ENCODE assay signal across 11 cellular contexts in genomic region chr14:31128601-31129526, GRCh38.
DNase-seq lines count a peak whose midpoint lies in the region; ATAC-seq, FAIRE-seq and TF ChIP-seq lines count a peak whose summit lies in the region.
"Had no signal": no experiment of that assay in that cellular context is flagged by ENCODE, and none has a peak within 500 bp of the region (broad histone marks: within the 10 kb centered on the region; RNA-seq: fewer than 3 reads in every experiment).

No MANE protein-coding gene starts in this region.

- peak overlapping the region in 6 of 7 donors; percentile 3 to 63 (median 24) for H3K4me3 Mint-ChIP-seq in CD8-positive, alpha-beta memory T cell

- TF ChIP-seq EP300 in HepG2 (IDR thresholded peaks at IDR 0.05; ENCODE audit: low read depth in 2 of 2, low read length in 2 of 2) (no peak), HepG2 (CRISPR knock-in tag; IDR thresholded peaks at IDR 0.05; ENCODE audit: borderline replicate concordance) (no peak)

- H3K9ac ChIP-seq in HepG2 (ENCODE audit: insufficient read depth, low read depth, low read length) = no peak overlapping the region

- in situ Hi-C loops in HepG2 (cut with HindIII; ENCODE audit: extremely low pct_ligation_motif_present, low pct_unique_long_range_greater_than_20kb) = no loop called here

- H3K27ac ChIP-seq in CD8-positive, alpha-beta memory T cell (ENCODE audit: low read depth, low read length) = peak overlapping the region; percentile 53
- peak overlapping the region; percentile 28 for H3K27ac ChIP-seq in HepG2 (ENCODE audit: extremely low read length, insufficient read depth, low read length)
- H3K27ac ChIP-seq: skin epidermis had no signal

- H3K36me3 ChIP-seq in CD8-positive, alpha-beta memory T cell (ENCODE audit: insufficient read depth, low read length) = peaks cover 17% of the 10 kb centered on the region
- H3K36me3 ChIP-seq in HepG2 (replicated peaks in 1 of 2; ENCODE audit: control insufficient read depth in 1 of 2, insufficient read depth in 2 of 2, low read length in 2 of 2) = peaks cover 44 to 90% of the 10 kb centered on the region in 2 experiments

- peak; percentile 61 for ATAC-seq in GM19395 (IDR thresholded peaks at IDR 0.05; ENCODE audit: unreplicated experiment)
- peak; percentile 28 for ATAC-seq in HepG2
- ATAC-seq in Right ventricle myocardium superior (ENCODE audit: poor library complexity) = no peak

- no peak for DNase-seq in CD8-positive, alpha-beta memory T cell
- DNase-seq in NOMO-1 treated with dmso at 0.1 percent for 144 hours (lab: John Stamatoyannopoulos, UW; ENCODE audit: unreplicated experiment) (peak; percentile 57), HepG2 (ENCODE audit: low spot score) (no peak), Right ventricle myocardium superior (no peak), NCI-H748 treated with DMSO at 0.1 percent for 48 hours (lab: John Stamatoyannopoulos, UW) (no peak), NCI-H2107 treated with DMSO at 0.1 percent for 48 hours (lab: John Stamatoyannopoulos, UW; ENCODE audit: unreplicated experiment) (no peak)
- DNase-seq in stimulated activated naive CD4-positive, alpha-beta T cell (lab: John Stamatoyannopoulos, UW) = no peak
- DNase-seq: activated CD4-positive, alpha-beta T cell treated with anti-CD3 and anti-CD28 coated beads for 4 hours; NCI-H187 had no signal

- TF ChIP-seq CTCF in HepG2 (CRISPR knock-in tag; IDR thresholded peaks at IDR 0.05) = no peak

- no peaks in the 10 kb centered on the region for H3K9me3 ChIP-seq in CD8-positive, alpha-beta memory T cell (ENCODE audit: low read length)
- no peaks in the 10 kb centered on the region for H3K9me3 ChIP-seq in HepG2 (ENCODE audit: low read length)

- no peak for TF ChIP-seq RAD21 in HepG2 (CRISPR knock-in tag; IDR thresholded peaks at IDR 0.05)

- intact Hi-C loops in HepG2 (cut with micrococcal nuclease; ENCODE audit: unreplicated experiment) = no loop called here
- intact Hi-C loops in Right ventricle myocardium superior (cut with DNase I) = no loop called here

- H3K9me3 Mint-ChIP-seq in CD8-positive, alpha-beta memory T cell = no peaks in the 10 kb centered on the region

- H2AFZ ChIP-seq in HepG2 (ENCODE audit: low read length) = no peak overlapping the region

- H3K27ac Mint-ChIP-seq in CD8-positive, alpha-beta memory T cell = peak overlapping the region; percentile 34 to 96 (median 86)

- no peaks in the 10 kb centered on the region for H3K79me2 ChIP-seq in HepG2 (ENCODE audit: insufficient read depth, low read length)

- peak in 1 of 2 experiments; percentile 18; a peak in 1 of 4 replicates for TF ChIP-seq POLR2A in HepG2 (IDR thresholded peaks at IDR 0.05; ENCODE audit: insufficient read depth in 1 of 2, low read depth in 2 of 2, low read length in 2 of 2)

- CTCF ChIA-PET in CD8-positive, alpha-beta memory T cell (lab: Charles Lee) = interaction anchor here (0.6 to 1.6 kb wide), 8 partner anchors 20 to 197 kb away, joined by 3 to 11 read pairs (median 4); partner anchors contain the start of gene HECTD1
- CTCF ChIA-PET in HepG2 (lab: Yijun Ruan, JAX; ENCODE audit: low intra/inter-chr PET ratio, low total read pairs) = no interaction called here

- POLR2A ChIA-PET in CD8-positive, alpha-beta memory T cell (lab: Charles Lee) = interaction anchor here (0.6 to 3.4 kb wide), 3 partner anchors 79 to 116 kb away, joined by 4 to 21 read pairs (median 5); partner anchors contain the start of genes HECTD1 and STRN3
- POLR2A ChIA-PET in HepG2 (lab: Yijun Ruan, JAX) = interaction anchor here (0.9 to 1.6 kb wide), 3 partner anchors 22 to 102 kb away, joined by 3 to 5 read pairs (median 4); partner anchors contain the start of gene STRN3

- peaks cover 15 to 66% (median 20%) of the 10 kb centered on the region in 3 donors for H3K36me3 Mint-ChIP-seq in CD8-positive, alpha-beta memory T cell

- H3K4me1 ChIP-seq in CD8-positive, alpha-beta memory T cell (ENCODE audit: insufficient read depth, low read length) = peaks cover 21% of the 10 kb centered on the region
- peaks cover 16% of the 10 kb centered on the region for H3K4me1 ChIP-seq in HepG2 (ENCODE audit: insufficient read depth, low read length)

- H3K4me1 Mint-ChIP-seq in CD8-positive, alpha-beta memory T cell = peaks cover 33 to 57% (median 39%) of the 10 kb centered on the region in 3 donors

- H3K4me3 ChIP-seq in CD8-positive, alpha-beta memory T cell (ENCODE audit: low read length) = no peak overlapping the region
- H3K4me3 ChIP-seq in HepG2 (replicated peaks in 1 of 3; ENCODE audit: insufficient read depth in 1 of 3, low read depth in 2 of 3, low read length in 3 of 3) = no peak overlapping the region
- H3K4me3 ChIP-seq: skin epidermis had no signal

- H4K20me1 ChIP-seq in HepG2 (ENCODE audit: insufficient read depth, low read length) = no peaks in the 10 kb centered on the region

- H3K27me3 Mint-ChIP-seq in CD8-positive, alpha-beta memory T cell = no peaks in the 10 kb centered on the region

- no peak overlapping the region for H3K4me2 ChIP-seq in HepG2 (ENCODE audit: low read depth, low read length)

- no peak for FAIRE-seq in HepG2 (lab: Jason Lieb, UNC)

- TSS peak; percentile 2 for BruUV-seq in HepG2 (replicated peaks; lab: Mats Ljungman, UMichigan)

- 94% methylated on average over 18 of the region's 18 CpGs for WGBS in HepG2 (ENCODE audit: low lambda C conversion rate)

- no peaks in the 10 kb centered on the region for H3K27me3 ChIP-seq in CD8-positive, alpha-beta memory T cell (ENCODE audit: insufficient read depth, low read length, poor library complexity, severe bottlenecking)
- H3K27me3 ChIP-seq in HepG2 (ENCODE audit: control insufficient read depth in 1 of 2, insufficient read depth in 2 of 2, low read length in 2 of 2) = no peaks in the 10 kb centered on the region

TF ChIP-seq in HepG2, 621 proteins besides CTCF, POLR2A, EP300 and RAD21 (continues in another document):
- TF ChIP-seq ZNF558 (CRISPR knock-in tag; IDR thresholded peaks at IDR 0.05; ENCODE audit: borderline replicate concordance) = no peak
- TF ChIP-seq ZNF530 (CRISPR knock-in tag; IDR thresholded peaks at IDR 0.05; ENCODE audit: low read depth) = no peak
- no peak for TF ChIP-seq ZNF670 (CRISPR knock-in tag; IDR thresholded peaks at IDR 0.05; ENCODE audit: borderline replicate concordance)
- TF ChIP-seq HNF1A (IDR thresholded peaks at IDR 0.05; ENCODE audit: low read depth) = no peak
- no peak for TF ChIP-seq HNF1A (CRISPR knock-in tag; IDR thresholded peaks at IDR 0.05; ENCODE audit: borderline replicate concordance)
- peak; percentile 17 for TF ChIP-seq SRSF1 (optimal IDR thresholded peaks at IDR 0.05; ENCODE audit: low read depth, low read length)
- TF ChIP-seq GATAD2A (CRISPR knock-in tag; IDR thresholded peaks at IDR 0.05) = no peak
- 0 out of 2 replicates have a peak, but pooled peaks have one; percentile 1 for TF ChIP-seq USF2 (IDR thresholded peaks at IDR 0.05; ENCODE audit: low read depth, low read length)
- no peak for TF ChIP-seq USF2 (CRISPR knock-in tag; IDR thresholded peaks at IDR 0.05; ENCODE audit: borderline replicate concordance)
- TF ChIP-seq SKI (IDR thresholded peaks at IDR 0.05; ENCODE audit: partially characterized antibody) = no peak
- TF ChIP-seq ZNF451 (CRISPR knock-in tag; IDR thresholded peaks at IDR 0.05) = no peak
- TF ChIP-seq AGO2 (optimal IDR thresholded peaks at IDR 0.05; ENCODE audit: low read depth, low read length) = peak; percentile 21
- TF ChIP-seq MAX (IDR thresholded peaks at IDR 0.05) = no peak
